Comparison of ENCODE assay signal across 8 cellular contexts in genomic region chr17:79391808-79392233, GRCh38.
DNase-seq lines count a peak whose midpoint lies in the region; ATAC-seq and TF ChIP-seq lines count a peak whose summit lies in the region.

No MANE protein-coding gene starts in this region.

- POLR2A ChIA-PET in HCT116 (lab: Charles Lee), result no interaction called here

- TF ChIP-seq POLR2A in HCT116 (IDR thresholded peaks at IDR 0.05; ENCODE audit: borderline replicate concordance, extremely low read depth, insufficient read depth, insufficient read length), result no peak

- peak; percentile 86 for TF ChIP-seq RAD21 in HCT116 (IDR thresholded peaks at IDR 0.05; ENCODE audit: low read depth)

- peak overlapping the region; percentile 58 for H2AFZ ChIP-seq in HCT116 (ENCODE audit: low read depth, low read length, poor library complexity, severe bottlenecking)

- H3K9me3 ChIP-seq in HCT116 (ENCODE audit: control insufficient read depth in 1 of 2, insufficient read depth in 1 of 2, low read depth in 1 of 2, low read length in 2 of 2) (no peaks in the 10 kb centered on the region), lower lobe of right lung (no peaks in the 10 kb centered on the region)

- no TSS peak for BruUV-seq in HCT116 (replicated peaks; lab: Mats Ljungman, UMichigan)

- H3K4me3 ChIP-seq in HCT116 (replicated peaks in 1 of 2; ENCODE audit: low read depth in 1 of 2, low read length in 2 of 2) (no peak overlapping the region), lower lobe of right lung (no peak overlapping the region)

- H3K27me3 ChIP-seq in HCT116 (ENCODE audit: insufficient read depth, low read length) (peaks cover 56% of the 10 kb centered on the region), lower lobe of right lung (ENCODE audit: low read depth) (peaks cover 85% of the 10 kb centered on the region)

- DNase-seq in AG09319 (ENCODE audit: extremely low read depth, low read depth), result peak; percentile 19
- DNase-seq in HCT116 (ENCODE audit: low read depth, low spot score), result peak; percentile 66
- peak; percentile 64 for DNase-seq in NCI-H526 treated with DMSO at 0.1 percent for 48 hours (lab: John Stamatoyannopoulos, UW)
- peak; percentile 49 to 55 for DNase-seq in activated CD4-positive, alpha-beta T cell treated with anti-CD3 and anti-CD28 coated beads, Interleukin-2, amount 50 U/mL, for 24 hours (ENCODE audit: low read depth in 1 of 2, low spot score in 1 of 2)
- DNase-seq in dermis blood vessel endothelial cell, result peak; percentile 82
- peak; percentile 76 for DNase-seq in lower lobe of right lung
- peak; percentile 8 for DNase-seq in stimulated activated CD8-positive, alpha-beta memory T cell treated with anti-CD3 and anti-CD28 coated beads, Interleukin-12 subunit alpha, Interleukin-12 subunit beta, amount 100 ng/mL, for 24 hours (ENCODE audit: extremely low read depth)

- no peaks in the 10 kb centered on the region for H3K79me2 ChIP-seq in HCT116 (ENCODE audit: insufficient read depth, low read length)

- H3K4me1 ChIP-seq in HCT116 (ENCODE audit: control insufficient read depth in 1 of 2, insufficient read depth in 2 of 2, low read length in 2 of 2) (peaks cover 0 to 8% of the 10 kb centered on the region in 2 experiments; a peak in 1 of 4 replicates), lower lobe of right lung (no peaks in the 10 kb centered on the region)

- peak; percentile 77 for ATAC-seq in HCT116
- ATAC-seq in lower lobe of right lung, result peak; percentile 68 to 70
- ATAC-seq in GM21576 (IDR thresholded peaks at IDR 0.05; ENCODE audit: unreplicated experiment), result no peak

- intact Hi-C loops in HCT116 (cut with micrococcal nuclease), result loop anchor here (1.0 to 2.0 kb wide), 3 partner anchors 204 to 373 kb away; no protein-coding TSS in a partner anchor
- intact Hi-C loops in lower lobe of right lung (cut with DNase I), result no loop called here

- H3K27ac ChIP-seq in HCT116 (ENCODE audit: low read depth, low read length), result no peak overlapping the region
- H3K27ac ChIP-seq in lower lobe of right lung, result no peak overlapping the region

- H3K36me3 ChIP-seq in HCT116 (ENCODE audit: control insufficient read depth in 1 of 2, insufficient read depth in 2 of 2, low read length in 2 of 2) (no peaks in the 10 kb centered on the region), lower lobe of right lung (no peaks in the 10 kb centered on the region)

- no peaks in the 10 kb centered on the region for H4K20me1 ChIP-seq in HCT116 (ENCODE audit: insufficient read depth)

- CTCF ChIA-PET in HCT116 (lab: Charles Lee), result interaction anchor here (0.6 to 7.6 kb wide), 35 partner anchors 11 to 405 kb away, joined by 3 to 126 read pairs (median 5); partner anchors contain the start of gene ENGASE

- TF ChIP-seq CTCF in AG09319 (IDR thresholded peaks at IDR 0.05; ENCODE audit: low read depth, low read length) (peak; percentile 92), HCT116 (IDR thresholded peaks at IDR 0.05 in 2 of 3, conservative IDR thresholded peaks at IDR 0.05 in 1 of 3; ENCODE audit: borderline replicate concordance in 1 of 3, insufficient read depth in 1 of 3, low read depth in 2 of 3, low read length in 2 of 3) (peak; percentile 87 to 97 (median 96)), lower lobe of right lung (IDR thresholded peaks at IDR 0.05) (peak; percentile 89)

- H3K9me2 ChIP-seq in HCT116 (ENCODE audit: insufficient read depth), result no peaks in the 10 kb centered on the region

- RAD21 ChIA-PET in HCT116 (lab: Charles Lee; ENCODE audit: low non-redundant PET in 1 of 2, low total read pairs in 2 of 2, uncharacterized antibody in 2 of 2, unreplicated experiment in 2 of 2), result interaction anchor here (0.6 to 2.1 kb wide), 7 partner anchors 203 to 325 kb away, joined by 3 to 17 read pairs (median 5); partner anchors contain the start of gene ENGASE (in 1 of the 2)

- H3K4me2 ChIP-seq in HCT116 (ENCODE audit: low read length), result peak overlapping the region; percentile 52

- H3K9ac ChIP-seq in HCT116 (ENCODE audit: low read length), result no peak overlapping the region

TF ChIP-seq in HCT116, 20 proteins besides CTCF, POLR2A, EP300 and RAD21:
- no peak for TF ChIP-seq POLR2AphosphoS5 (IDR thresholded peaks at IDR 0.05; ENCODE audit: low read depth, low read length)
- TF ChIP-seq ATF3 (IDR thresholded peaks at IDR 0.05), result no peak
- no peak for TF ChIP-seq MAX (IDR thresholded peaks at IDR 0.05)
- no peak for TF ChIP-seq YY1 (IDR thresholded peaks at IDR 0.05; ENCODE audit: extremely low read depth, insufficient replicate concordance, low read depth, low read length)
- TF ChIP-seq SRF (IDR thresholded peaks at IDR 0.05; ENCODE audit: low read depth), result no peak
- TF ChIP-seq SP1 (IDR thresholded peaks at IDR 0.05; ENCODE audit: low read depth), result no peak
- TF ChIP-seq EZH2 (IDR thresholded peaks at IDR 0.05), result no peak
- TF ChIP-seq SIN3A (IDR thresholded peaks at IDR 0.05; ENCODE audit: low read depth), result no peak
- no peak for TF ChIP-seq ZBTB33 (IDR thresholded peaks at IDR 0.05; ENCODE audit: extremely low read depth, insufficient replicate concordance, low read length)
- no peak for TF ChIP-seq ZFX (IDR thresholded peaks at IDR 0.05)
- TF ChIP-seq TCF7L2 (IDR thresholded peaks at IDR 0.05; ENCODE audit: borderline replicate concordance, extremely low read depth, insufficient read depth, insufficient read length), result no peak
- no peak for TF ChIP-seq EGR1 (IDR thresholded peaks at IDR 0.05; ENCODE audit: low read depth)

Comparison
In these comparisons a context has a peak if more than half of its experiments do, and no peak if none do; other contexts are left out.
1. DNase-seq: peak in every context shown above with its lines; median percentile 82 in dermis blood vessel endothelial cell; 76 in lower lobe of right lung; 66 in HCT116; 64 in NCI-H526 treated with DMSO at 0.1 percent for 48 hours; 52 in activated CD4-positive, alpha-beta T cell treated with anti-CD3 and anti-CD28 coated beads, Interleukin-2, amount 50 U/mL, for 24 hours; 19 in AG09319; 8 in stimulated activated CD8-positive, alpha-beta memory T cell treated with anti-CD3 and anti-CD28 coated beads, Interleukin-12 subunit alpha, Interleukin-12 subunit beta, amount 100 ng/mL, for 24 hours.